In genomic region chr17:51120739-51121619, GRCh38 we compare ENCODE assay signal across 8 cellular contexts. TPM values are rescaled to one million over a fixed set of nuclear protein-coding genes. Genes with fewer than 3 reads are reported as not detected.
DNase-seq lines count a peak whose midpoint lies in the region; ATAC-seq, FAIRE-seq and TF ChIP-seq lines count a peak whose summit lies in the region.

A gene with protein sequence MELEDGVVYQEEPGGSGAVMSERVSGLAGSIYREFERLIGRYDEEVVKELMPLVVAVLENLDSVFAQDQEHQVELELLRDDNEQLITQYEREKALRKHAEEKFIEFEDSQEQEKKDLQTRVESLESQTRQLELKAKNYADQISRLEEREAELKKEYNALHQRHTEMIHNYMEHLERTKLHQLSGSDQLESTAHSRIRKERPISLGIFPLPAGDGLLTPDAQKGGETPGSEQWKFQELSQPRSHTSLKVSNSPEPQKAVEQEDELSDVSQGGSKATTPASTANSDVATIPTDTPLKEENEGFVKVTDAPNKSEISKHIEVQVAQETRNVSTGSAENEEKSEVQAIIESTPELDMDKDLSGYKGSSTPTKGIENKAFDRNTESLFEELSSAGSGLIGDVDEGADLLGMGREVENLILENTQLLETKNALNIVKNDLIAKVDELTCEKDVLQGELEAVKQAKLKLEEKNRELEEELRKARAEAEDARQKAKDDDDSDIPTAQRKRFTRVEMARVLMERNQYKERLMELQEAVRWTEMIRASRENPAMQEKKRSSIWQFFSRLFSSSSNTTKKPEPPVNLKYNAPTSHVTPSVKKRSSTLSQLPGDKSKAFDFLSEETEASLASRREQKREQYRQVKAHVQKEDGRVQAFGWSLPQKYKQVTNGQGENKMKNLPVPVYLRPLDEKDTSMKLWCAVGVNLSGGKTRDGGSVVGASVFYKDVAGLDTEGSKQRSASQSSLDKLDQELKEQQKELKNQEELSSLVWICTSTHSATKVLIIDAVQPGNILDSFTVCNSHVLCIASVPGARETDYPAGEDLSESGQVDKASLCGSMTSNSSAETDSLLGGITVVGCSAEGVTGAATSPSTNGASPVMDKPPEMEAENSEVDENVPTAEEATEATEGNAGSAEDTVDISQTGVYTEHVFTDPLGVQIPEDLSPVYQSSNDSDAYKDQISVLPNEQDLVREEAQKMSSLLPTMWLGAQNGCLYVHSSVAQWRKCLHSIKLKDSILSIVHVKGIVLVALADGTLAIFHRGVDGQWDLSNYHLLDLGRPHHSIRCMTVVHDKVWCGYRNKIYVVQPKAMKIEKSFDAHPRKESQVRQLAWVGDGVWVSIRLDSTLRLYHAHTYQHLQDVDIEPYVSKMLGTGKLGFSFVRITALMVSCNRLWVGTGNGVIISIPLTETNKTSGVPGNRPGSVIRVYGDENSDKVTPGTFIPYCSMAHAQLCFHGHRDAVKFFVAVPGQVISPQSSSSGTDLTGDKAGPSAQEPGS (N-terminal part only) (minus strand): TSS chr17:51120868. CDS start chr17:51120656, 212 bp downstream.

- WGBS in prostate gland = under 1% methylated on average over 43 of the region's 68 CpGs

- FAIRE-seq in GM12892 (lab: Jason Lieb, UNC) = peak; percentile 65

- peak; percentile 69 for ATAC-seq in HG02852 (IDR thresholded peaks at IDR 0.05; ENCODE audit: unreplicated experiment)

- intact Hi-C loops in left ventricle myocardium inferior (cut with micrococcal nuclease) = no loop called here
- intact Hi-C loops in prostate gland (cut with DNase I) = loop anchor here (2.0 kb wide), 1 partner anchor 32 kb away; the partner anchor contains the start of gene NME1

- H3K4me3 ChIP-seq in left ventricle myocardium inferior = peak within 1 kb of the TSS; percentile 96
- H3K4me3 ChIP-seq in prostate gland = peak within 1 kb of the TSS; percentile 93 to 100

- DNase-seq in GM12892 (ENCODE audit: insufficient read length) (peak; percentile 85), NCI-H146 treated with DMSO at 0.1 percent for 48 hours (lab: John Stamatoyannopoulos, UW; ENCODE audit: unreplicated experiment) (peak; percentile 86), amniotic stem cell (lab: John Stamatoyannopoulos, UW) (peak; percentile 93), left ventricle myocardium inferior (peak; percentile 97), prostate gland (ENCODE audit: low spot score) (peak; percentile 94), ureter (ENCODE audit: low spot score) (peak; percentile 94)

- H3K9me3 Mint-ChIP-seq in T-helper 1 cell treated with Interleukin-12 subunit alpha and Interleukin-12 subunit beta and Interleukin-4 antibody, amounts not matched to agents 30 μg/mL and 1 μg/mL, for 36 hours = no peaks in the 10 kb centered on the region

- H3K36me3 Mint-ChIP-seq in T-helper 1 cell treated with Interleukin-12 subunit alpha and Interleukin-12 subunit beta and Interleukin-4 antibody, amounts not matched to agents 30 μg/mL and 1 μg/mL, for 36 hours (ENCODE audit: low read depth) = peaks cover 3% of the 10 kb centered on the region

- peaks cover 3% of the 10 kb centered on the region for H3K27me3 Mint-ChIP-seq in T-helper 1 cell treated with Interleukin-12 subunit alpha and Interleukin-12 subunit beta and Interleukin-4 antibody, amounts not matched to agents 30 μg/mL and 1 μg/mL, for 36 hours (ENCODE audit: low read depth)

- H3K27me3 ChIP-seq in left ventricle myocardium inferior (ENCODE audit: low read depth) (no peaks in the 10 kb centered on the region), prostate gland (replicated peaks; ENCODE audit: insufficient read depth) (no peaks in the 10 kb centered on the region)

- H3K36me3 ChIP-seq in left ventricle myocardium inferior (no peaks in the 10 kb centered on the region), prostate gland (no peaks in the 10 kb centered on the region)

- TF ChIP-seq POLR2A in GM12892 (IDR thresholded peaks at IDR 0.05; ENCODE audit: low read depth, low read length) (peak; percentile 82), prostate gland (IDR thresholded peaks at IDR 0.05) (peak; percentile 82)

- H3K27ac Mint-ChIP-seq in T-helper 1 cell treated with Interleukin-12 subunit alpha and Interleukin-12 subunit beta and Interleukin-4 antibody, amounts not matched to agents 30 μg/mL and 1 μg/mL, for 36 hours = peak within 1 kb of the TSS; percentile 98

- H3K4me1 Mint-ChIP-seq in T-helper 1 cell treated with Interleukin-12 subunit alpha and Interleukin-12 subunit beta and Interleukin-4 antibody, amounts not matched to agents 30 μg/mL and 1 μg/mL, for 36 hours (ENCODE audit: low read depth) = peaks cover 53% of the 10 kb centered on the region

- H3K27ac ChIP-seq in left ventricle myocardium inferior (replicated peaks) = peak within 1 kb of the TSS; percentile 100
- peak within 1 kb of the TSS; percentile 99 to 100 for H3K27ac ChIP-seq in prostate gland

- H3K9me3 ChIP-seq in left ventricle myocardium inferior (replicated peaks) (no peaks in the 10 kb centered on the region), prostate gland (no peaks in the 10 kb centered on the region)

- no peak for TF ChIP-seq CTCF in left ventricle myocardium inferior (IDR thresholded peaks at IDR 0.05; ENCODE audit: borderline replicate concordance)
- peak in 1 of 4 experiments; percentile 23 for TF ChIP-seq CTCF in prostate gland (IDR thresholded peaks at IDR 0.05)

- H3K4me3 Mint-ChIP-seq in T-helper 1 cell treated with Interleukin-12 subunit alpha and Interleukin-12 subunit beta and Interleukin-4 antibody, amounts not matched to agents 30 μg/mL and 1 μg/mL, for 36 hours = peak within 1 kb of the TSS; percentile 96

- H3K4me1 ChIP-seq in left ventricle myocardium inferior (peaks cover 62% of the 10 kb centered on the region), prostate gland (replicated peaks) (peaks cover 3% of the 10 kb centered on the region)

RNA-seq across cellular contexts. Expression of the gene that starts here (rescaled TPM):
- 27.0 TPM for polyA plus RNA-seq in GM12892 (2012; ENCODE audit: missing spikeins)
- total RNA-seq in left ventricle myocardium inferior (43.8 TPM), prostate gland (10 to 100 TPM; 48.3 to 98.3 TPM), ureter (136 TPM)

Comparison
In these comparisons a context has a peak if more than half of its experiments do, and no peak if none do; other contexts are left out.
1. Peak in every context shown above with its lines: DNase-seq, ATAC-seq, H3K4me3 ChIP-seq and H3K27ac ChIP-seq.